Comparison of ENCODE assay signal across 21 cellular contexts in the genomic region with DNA sequence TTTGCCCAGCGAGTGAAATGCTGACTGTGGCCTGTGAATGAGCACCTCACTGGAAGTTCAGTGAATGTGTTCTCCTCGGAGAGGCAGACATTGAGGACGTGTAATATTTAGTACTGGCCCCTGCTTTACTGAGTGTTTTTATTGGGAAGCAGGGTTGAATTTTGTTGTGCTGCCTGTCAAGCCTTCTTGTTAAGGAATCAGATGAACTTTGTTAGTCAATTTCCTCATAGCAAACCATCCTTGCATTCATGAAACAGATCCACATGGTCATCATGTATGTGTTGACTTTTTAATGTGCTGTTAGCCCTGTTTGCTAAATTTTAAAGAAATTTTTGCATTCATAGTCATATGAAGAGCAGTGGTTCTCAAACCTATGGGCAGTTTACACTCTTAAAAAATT.
"Had no signal": no experiment of that assay in that cellular context is flagged by ENCODE, and none has a peak within 500 bp of the region (broad histone marks: within the 10 kb centered on the region; RNA-seq: fewer than 3 reads in every experiment).

No MANE protein-coding gene starts in this region.

- H3K27ac Mint-ChIP-seq: memory B cell; mesothelial cell of epicardium; stimulated activated effector memory CD8-positive, alpha-beta T cell treated with anti-CD3 and anti-CD28 coated beads, Interleukin-12 subunit alpha, Interleukin-12 subunit beta, amount 100 ng/mL, for 72 hours had no signal

- DNase-seq: effector CD8-positive, alpha-beta T cell; heart right ventricle; islet precursor cell; left lung; lower lobe of right lung; stimulated activated CD4-positive, alpha-beta T cell treated with anti-CD3 and anti-CD28 coated beads, Interleukin-4, amount 100 ng/mL, for 1 hour; stimulated activated CD8-positive, alpha-beta memory T cell treated with anti-CD3 and anti-CD28 coated beads, Interleukin-4, amount 100 ng/mL, for 48 hours; stimulated activated naive CD8-positive, alpha-beta T cell treated with anti-CD3 and anti-CD28 coated beads, Interleukin-15, Interleukin-2, amounts not matched to agents 100 U/mL and 50 U/mL, for 24 hours; thyroid gland; upper lobe of left lung had no signal

- H3K27me3 Mint-ChIP-seq: memory B cell had no signal

- FAIRE-seq: endometrium, frontal cortex had no signal

- ATAC-seq: esophagus mucosa; left lung; lower lobe of right lung; stimulated activated effector memory CD8-positive, alpha-beta T cell treated with anti-CD3 and anti-CD28 coated beads, Interleukin-12 subunit alpha, Interleukin-12 subunit beta, amount 100 ng/mL, for 72 hours; stimulated activated naive CD8-positive, alpha-beta T cell treated with anti-CD3 and anti-CD28 coated beads, Interleukin-15, Interleukin-2, amounts not matched to agents 100 U/mL and 50 U/mL, for 24 hours had no signal

- H3K27ac ChIP-seq: coronary artery, left lung, ovary, suprapubic skin, upper lobe of left lung, vagina had no signal

- H3K36me3 ChIP-seq: ovary, suprapubic skin, thyroid gland, vagina had no signal

- H3K4me3 Mint-ChIP-seq: memory B cell; mesothelial cell of epicardium; stimulated activated effector memory CD8-positive, alpha-beta T cell treated with anti-CD3 and anti-CD28 coated beads, Interleukin-12 subunit alpha, Interleukin-12 subunit beta, amount 100 ng/mL, for 72 hours had no signal

- H3K27me3 ChIP-seq: dorsolateral prefrontal cortex, heart right ventricle, left lung, ovary, suprapubic skin, thyroid gland, upper lobe of left lung, vagina had no signal

- H3K9me3 ChIP-seq: ovary, suprapubic skin, thyroid gland, upper lobe of left lung, vagina had no signal

- H3K4me3 ChIP-seq: coronary artery, dorsolateral prefrontal cortex, heart right ventricle, left lung, lower lobe of right lung, ovary, suprapubic skin, thyroid gland, upper lobe of left lung, vagina had no signal
